In the genomic region with DNA sequence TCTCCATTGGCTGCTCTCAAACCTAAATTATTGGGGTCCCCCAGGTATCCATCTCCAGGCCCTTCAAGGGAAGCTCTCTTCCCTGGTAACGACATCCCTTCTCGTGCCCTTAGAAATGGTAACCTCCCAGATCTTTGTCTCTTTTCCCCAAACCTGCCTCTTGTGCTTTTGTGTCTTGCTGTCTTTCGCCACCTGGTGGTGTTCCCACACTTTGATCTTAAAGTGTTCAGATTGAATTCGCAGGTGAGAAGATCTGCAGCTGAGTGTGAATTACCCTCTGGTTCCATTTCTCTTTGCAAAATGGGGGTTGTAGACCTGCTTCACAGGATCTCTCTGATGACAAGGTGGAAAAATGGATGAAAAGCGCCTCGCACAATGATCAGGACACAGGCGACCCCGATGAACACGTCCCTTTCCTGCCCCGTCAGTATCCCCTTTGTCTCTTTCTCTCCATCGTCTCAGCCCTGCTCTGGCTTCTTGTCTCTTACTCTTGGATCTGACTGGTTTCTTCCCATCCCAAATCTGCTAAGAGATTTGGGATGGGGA, we compare ENCODE assay signal across 9 cellular contexts. TPM values are rescaled to one million over a fixed set of nuclear protein-coding genes. Genes with fewer than 3 reads are reported as not detected.
DNase-seq lines count a peak whose midpoint lies in the region; ATAC-seq and TF ChIP-seq lines count a peak whose summit lies in the region.
"Had no signal": no experiment of that assay in that cellular context is flagged by ENCODE, and none has a peak within 500 bp of the region (broad histone marks: within the 10 kb centered on the region; RNA-seq: fewer than 3 reads in every experiment).

No MANE protein-coding gene starts in this region.

- DNase-seq in DMS 273 (lab: John Stamatoyannopoulos, UW; ENCODE audit: unreplicated experiment) (peak; percentile 69), DMS 273 treated with DMSO at 0.1 percent for 48 hours (lab: John Stamatoyannopoulos, UW) (no peak), SK-MEL-5 (ENCODE audit: low read depth, low spot score) (peak; percentile 59), brain microvascular endothelial cell (peak; percentile 42), left lung (no peak), testis (peak; percentile 31)

- no peak for TF ChIP-seq POLR2A in testis (IDR thresholded peaks at IDR 0.05)

- H3K36me3 ChIP-seq in brain microvascular endothelial cell (replicated peaks) (no peaks in the 10 kb centered on the region), left lung (peaks cover 0 to 63% of the 10 kb centered on the region in 2 donors), testis (ENCODE audit: low read depth, missing control alignments) (no peaks in the 10 kb centered on the region)

- no peak overlapping the region for H3K4me3 ChIP-seq in brain microvascular endothelial cell (ENCODE audit: low read depth, low read length)
- H3K4me3 ChIP-seq in left lung, result no peak overlapping the region
- no peak overlapping the region for H3K4me3 ChIP-seq in testis
- H3K4me3 ChIP-seq: BLaER1 had no signal

- TF ChIP-seq CTCF in LNCAP (IDR thresholded peaks at IDR 0.05) (peak; percentile 61), brain microvascular endothelial cell (IDR thresholded peaks at IDR 0.05; ENCODE audit: low read depth, low read length, missing control alignments) (peak; percentile 73), left lung (IDR thresholded peaks at IDR 0.05) (peak; percentile 24 to 35), testis (IDR thresholded peaks at IDR 0.05) (no peak)

- in situ Hi-C loops in SK-MEL-5 (cut with HindIII; ENCODE audit: low pct_unique_long_range_greater_than_20kb, low sequenced_read_pairs), result no loop called here
- in situ Hi-C loops in brain microvascular endothelial cell (cut with HindIII; ENCODE audit: low pct_ligation_motif_present, low sequenced_read_pairs), result no loop called here

- H3K27me3 ChIP-seq in brain microvascular endothelial cell (replicated peaks) (no peaks in the 10 kb centered on the region), left lung (no peaks in the 10 kb centered on the region), testis (no peaks in the 10 kb centered on the region)
- H3K27me3 ChIP-seq: BLaER1 had no signal

- peak overlapping the region; percentile 77 for H3K27ac ChIP-seq in brain microvascular endothelial cell
- no peak overlapping the region for H3K27ac ChIP-seq in left lung
- H3K27ac ChIP-seq in testis, result no peak overlapping the region
- H3K27ac ChIP-seq: BLaER1 had no signal

- intact Hi-C loops in left lung (cut with DNase I) (no loop called here), testis (cut with DNase I; ENCODE audit: low total_unique reads) (no loop called here)

- H3K9me3 ChIP-seq in left lung, result no peaks in the 10 kb centered on the region
- H3K9me3 ChIP-seq in testis, result no peaks in the 10 kb centered on the region
- H3K9me3 ChIP-seq: BLaER1 had no signal

- 84 to 86% methylated on average over 11 of the region's 11 CpGs for WGBS in testis, 2 donors

- H3K4me1 ChIP-seq in left lung (peaks cover 0 to 7% of the 10 kb centered on the region in 2 donors), testis (no peaks in the 10 kb centered on the region)
- H3K4me1 ChIP-seq: BLaER1 had no signal

- ATAC-seq in left lung (peak; percentile 83), HG02970 (IDR thresholded peaks at IDR 0.05; ENCODE audit: low FRiP score, unreplicated experiment) (no peak)

RNA-seq across cellular contexts. Expression of gene DOP1B, which starts 53.1 kb away (rescaled TPM):
- total RNA-seq in SK-MEL-5 (2014; rRNA removed; shearing (Covaris generic)), result 3.7 and 7.7 TPM in 2 replicates
- 12.6 and 17.7 TPM in 2 replicates for polyA plus RNA-seq in SK-MEL-5 (2015; cell fraction: cytosol; rRNA removed)
- 8.2 and 15.1 TPM in 2 replicates for polyA plus RNA-seq in SK-MEL-5 (2015; cell fraction: nucleus; rRNA removed)
- total RNA-seq in left lung (10 to 100 TPM; 27.4 to 29.6 TPM), testis (10 to 100 TPM; 19.1 to 24.3 TPM)
- 9.6 TPM for polyA plus RNA-seq in testis (ENCODE audit: insufficient read depth, low read depth, low replicate concordance)

Comparison
In these comparisons a context has a peak if more than half of its experiments do, and no peak if none do; other contexts are left out.
1. DNase-seq: peak in DMS 273 (single experiment), SK-MEL-5 (single experiment), brain microvascular endothelial cell (single experiment) and testis (single experiment); none in DMS 273 treated with DMSO at 0.1 percent for 48 hours (single experiment) and left lung (0 of 2).
2. CTCF ChIP-seq: peak in LNCAP (single experiment), brain microvascular endothelial cell (single experiment) and left lung (2 of 2); none in testis (0 of 3).